In the genomic region with DNA sequence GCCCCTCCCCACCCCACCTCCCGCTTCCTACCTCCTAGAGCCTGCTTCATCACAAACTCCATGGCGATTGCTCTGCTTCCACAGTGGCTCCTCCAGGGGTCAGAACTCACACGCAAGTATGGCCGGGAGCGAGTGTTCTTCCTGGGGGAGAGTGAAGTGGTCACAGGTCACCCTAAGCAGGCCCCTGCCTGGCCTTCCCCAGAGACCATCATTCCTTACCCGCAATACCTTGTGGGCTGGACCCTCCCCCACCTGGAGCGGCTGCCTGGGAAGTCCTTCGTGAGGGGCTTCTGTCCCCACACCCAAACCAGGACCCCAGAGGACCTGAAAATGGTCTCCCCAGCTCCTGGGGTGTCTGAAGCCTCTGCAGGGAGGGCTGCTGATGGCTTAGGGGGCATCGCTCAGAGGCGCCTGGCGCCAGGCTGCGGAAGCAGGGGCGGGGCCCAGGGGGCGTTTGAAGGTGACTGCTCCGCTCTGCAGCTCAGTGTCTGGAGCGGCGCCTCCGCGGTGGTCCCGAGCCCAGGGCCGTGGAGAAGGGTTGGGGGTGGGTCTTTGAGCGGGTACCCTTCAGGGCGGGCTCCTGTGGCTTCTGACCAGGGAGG, we compare ENCODE assay signal across 14 cellular contexts. TPM values are rescaled to one million over a fixed set of nuclear protein-coding genes. Genes with fewer than 3 reads are reported as not detected.
A peak's percentile ranks its signal among the peaks of the same experiment; 100 is the strongest.
DNase-seq lines count a peak whose midpoint lies in the region; ATAC-seq and TF ChIP-seq lines count a peak whose summit lies in the region.
"Had no signal": no experiment of that assay in that cellular context is flagged by ENCODE, and none has a peak within 500 bp of the region (broad histone marks: within the 10 kb centered on the region; RNA-seq: fewer than 3 reads in every experiment).

No MANE protein-coding gene starts in this region.

- H3K36me3 Mint-ChIP-seq in Calu3 (ENCODE audit: insufficient read depth, unreplicated experiment), result peaks cover 5% of the 10 kb centered on the region
- peaks cover 4% of the 10 kb centered on the region for H3K36me3 Mint-ChIP-seq in central memory CD8-positive, alpha-beta T cell (ENCODE audit: insufficient read depth)
- H3K36me3 Mint-ChIP-seq in naive thymus-derived CD4-positive, alpha-beta T cell, result peaks cover 0 to 12% (median 5%) of the 10 kb centered on the region in 5 donors

- H3K4me1 ChIP-seq in ACC112 (ENCODE audit: control insufficient read depth, insufficient read depth, low read length, unreplicated experiment), result peaks cover 3% of the 10 kb centered on the region
- H3K4me1 ChIP-seq in naive thymus-derived CD4-positive, alpha-beta T cell (ENCODE audit: control insufficient read depth in 2 of 2, insufficient read depth in 2 of 2, low read length in 2 of 2), result no peaks in the 10 kb centered on the region
- H3K4me1 ChIP-seq: psoas muscle had no signal

- no TSS peak for BruUV-seq in Calu3 (replicated peaks; lab: Mats Ljungman, UMichigan)

- H3K27ac ChIP-seq in ACC112 (ENCODE audit: low read depth, low read length), result no peak overlapping the region
- no peak overlapping the region for H3K27ac ChIP-seq in naive thymus-derived CD4-positive, alpha-beta T cell (ENCODE audit: low read depth, low read length)
- H3K27ac ChIP-seq: C4-2B, psoas muscle, upper lobe of left lung had no signal

- H3K79me2 ChIP-seq in ACC112 (ENCODE audit: control insufficient read depth, insufficient read depth, low read length, unreplicated experiment), result no peaks in the 10 kb centered on the region

- no peak for DNase-seq in Calu3
- no peak for DNase-seq in central memory CD8-positive, alpha-beta T cell (ENCODE audit: low spot score in 2 of 2)
- no peak for DNase-seq in naive thymus-derived CD4-positive, alpha-beta T cell
- DNase-seq in OCI-M2 (lab: John Stamatoyannopoulos, UW; ENCODE audit: unreplicated experiment), result no peak
- DNase-seq in activated gamma-delta T cell (lab: John Stamatoyannopoulos, UW), result no peak
- no peak for DNase-seq in ureter (ENCODE audit: low spot score)
- no peak for DNase-seq in NK-92 (lab: John Stamatoyannopoulos, UW; ENCODE audit: unreplicated experiment)
- DNase-seq: NCI-H1092; stimulated activated CD8-positive, alpha-beta memory T cell treated with anti-CD3 and anti-CD28 coated beads, Interleukin-4, amount 100 ng/mL, for 48 hours had no signal

- H3K4me3 ChIP-seq in ACC112 (ENCODE audit: low read depth, low read length), result 0 out of 2 replicates have a peak overlapping the region, but pooled peaks have one; percentile 3
- H3K4me3 ChIP-seq in naive thymus-derived CD4-positive, alpha-beta T cell (ENCODE audit: low read length), result no peak overlapping the region

- no peak overlapping the region for H3K27ac Mint-ChIP-seq in Calu3 (ENCODE audit: unreplicated experiment)
- H3K27ac Mint-ChIP-seq in central memory CD8-positive, alpha-beta T cell (ENCODE audit: low read depth), result no peak overlapping the region
- no peak overlapping the region for H3K27ac Mint-ChIP-seq in naive thymus-derived CD4-positive, alpha-beta T cell
- H3K27ac Mint-ChIP-seq: activated T-helper 1 cell treated with anti-CD3 and anti-CD28 coated beads, Interleukin-12 subunit alpha, Interleukin-12 subunit beta, Interleukin-2, Interleukin-4 antibody, amounts not matched to agents 30 ng/mL and 10 ng/mL and 1 ng/mL, durations not matched to agents 14 hours and 24 hours and 36 hours had no signal

- H3K4me1 Mint-ChIP-seq in Calu3 (ENCODE audit: low read depth, unreplicated experiment), result peaks cover 9% of the 10 kb centered on the region
- peaks cover 11% of the 10 kb centered on the region for H3K4me1 Mint-ChIP-seq in central memory CD8-positive, alpha-beta T cell
- H3K4me1 Mint-ChIP-seq in naive thymus-derived CD4-positive, alpha-beta T cell, result peaks cover 0 to 11% (median 6%) of the 10 kb centered on the region in 7 donors

- POLR2A ChIA-PET in naive thymus-derived CD4-positive, alpha-beta T cell (lab: Charles Lee), result no interaction called here

- TF ChIP-seq CTCF in Calu3 (IDR thresholded peaks at IDR 0.05; ENCODE audit: unreplicated experiment), result no peak

- H3K36me3 ChIP-seq in ACC112 (ENCODE audit: insufficient read depth, low read length), result no peaks in the 10 kb centered on the region
- no peaks in the 10 kb centered on the region for H3K36me3 ChIP-seq in naive thymus-derived CD4-positive, alpha-beta T cell (ENCODE audit: control insufficient read depth in 2 of 3, insufficient read depth in 3 of 3, low read length in 3 of 3)
- H3K36me3 ChIP-seq: upper lobe of left lung had no signal

- H3K9me3 Mint-ChIP-seq in Calu3 (ENCODE audit: low read depth, unreplicated experiment), result no peaks in the 10 kb centered on the region
- H3K9me3 Mint-ChIP-seq in central memory CD8-positive, alpha-beta T cell, result no peaks in the 10 kb centered on the region
- peaks cover 0 to 10% (median 0%) of the 10 kb centered on the region in 11 donors for H3K9me3 Mint-ChIP-seq in naive thymus-derived CD4-positive, alpha-beta T cell
- H3K9me3 Mint-ChIP-seq: activated T-helper 1 cell treated with anti-CD3 and anti-CD28 coated beads, Interleukin-12 subunit alpha, Interleukin-12 subunit beta, Interleukin-2, Interleukin-4 antibody, amounts not matched to agents 30 ng/mL and 10 ng/mL and 1 ng/mL, durations not matched to agents 14 hours and 24 hours and 36 hours had no signal

- peaks cover 37% of the 10 kb centered on the region for H3K27me3 Mint-ChIP-seq in Calu3 (ENCODE audit: unreplicated experiment)
- peaks cover 76% of the 10 kb centered on the region for H3K27me3 Mint-ChIP-seq in central memory CD8-positive, alpha-beta T cell
- H3K27me3 Mint-ChIP-seq in naive thymus-derived CD4-positive, alpha-beta T cell, result peaks cover 21 to 62% (median 45%) of the 10 kb centered on the region in 5 donors

- H3K27me3 ChIP-seq in ACC112 (ENCODE audit: insufficient read depth, low read length), result peaks cover 83% of the 10 kb centered on the region
- peaks cover 4 to 6% of the 10 kb centered on the region in 2 donors for H3K27me3 ChIP-seq in naive thymus-derived CD4-positive, alpha-beta T cell (ENCODE audit: control insufficient read depth in 2 of 2, insufficient read depth in 2 of 2, low read length in 2 of 2)

- H3K4me3 Mint-ChIP-seq in Calu3 (ENCODE audit: low read depth, unreplicated experiment), result peak overlapping the region; percentile 15
- H3K4me3 Mint-ChIP-seq in central memory CD8-positive, alpha-beta T cell, result peak overlapping the region; percentile 41
- peak overlapping the region in 7 of 10 donors; percentile 16 to 73 (median 43) for H3K4me3 Mint-ChIP-seq in naive thymus-derived CD4-positive, alpha-beta T cell
- H3K4me3 Mint-ChIP-seq: activated T-helper 1 cell treated with anti-CD3 and anti-CD28 coated beads, Interleukin-12 subunit alpha, Interleukin-12 subunit beta, Interleukin-2, Interleukin-4 antibody, amounts not matched to agents 30 ng/mL and 10 ng/mL and 1 ng/mL, durations not matched to agents 14 hours and 24 hours and 36 hours had no signal

- CTCF ChIA-PET in Calu3 (lab: Charles Lee), result no interaction called here
- CTCF ChIA-PET in naive thymus-derived CD4-positive, alpha-beta T cell (lab: Charles Lee), result no interaction called here

- no peak overlapping the region for H2AFZ ChIP-seq in ACC112 (ENCODE audit: low read length, unreplicated experiment)

- no peaks in the 10 kb centered on the region for H3K9me3 ChIP-seq in naive thymus-derived CD4-positive, alpha-beta T cell (ENCODE audit: control insufficient read depth in 2 of 3, low read length in 3 of 3)
- H3K9me3 ChIP-seq: psoas muscle, upper lobe of left lung had no signal

- no peak for ATAC-seq in central memory CD8-positive, alpha-beta T cell (replicated peaks; ENCODE audit: extremely low read depth, poor library complexity, severe bottlenecking)
- no peak for ATAC-seq in naive thymus-derived CD4-positive, alpha-beta T cell

- intact Hi-C loops in Calu3 (cut with micrococcal nuclease; ENCODE audit: unreplicated experiment), result no loop called here
- intact Hi-C loops in naive thymus-derived CD4-positive, alpha-beta T cell (cut with micrococcal nuclease), result loop anchor here in 1 of 2 donors (1.0 kb wide), 1 partner anchor 43 kb away; no protein-coding TSS in a partner anchor

RNA-seq across cellular contexts. Expression of a gene that starts 1.4 kb away (rescaled TPM):
- 0.42 and 0.93 TPM in 2 replicates for total RNA-seq in Calu3 (2022)
- 1 to 10 TPM in 2 of 5 experiments, under 1 TPM in 2, not detected in 1; 0.22 to 1.9 (median 1.1) TPM for total RNA-seq in naive thymus-derived CD4-positive, alpha-beta T cell
- under 1 TPM; 0.17 to 0.35 TPM for polyA plus RNA-seq in naive thymus-derived CD4-positive, alpha-beta T cell
- total RNA-seq in ureter, result 6.7 TPM
